In genomic region chr3:71917540-71917939, GRCh38 we compare ENCODE assay signal across 24 cellular contexts.
"Had no signal": no experiment of that assay in that cellular context is flagged by ENCODE, and none has a peak within 500 bp of the region (broad histone marks: within the 10 kb centered on the region; RNA-seq: fewer than 3 reads in every experiment).

No MANE protein-coding gene starts in this region.

- H3K27ac ChIP-seq: esophagus muscularis mucosa, ovary, prostate gland, skin epidermis had no signal

- H3K4me3 ChIP-seq: esophagus muscularis mucosa, ovary, prostate gland, skin epidermis had no signal

- ATAC-seq: activated naive CD4-positive, alpha-beta T cell treated with anti-CD3 and anti-CD28 coated beads, Interleukin-2, amount 50 U/mL, for 72 hours; activated T-cell treated with anti-CD3 and anti-CD28 coated beads, Interleukin-2, amount 50 U/mL, for 72 hours; left ventricle myocardium superior; sciatic nerve; T-helper 17 cell had no signal

- H3K36me3 ChIP-seq: esophagus muscularis mucosa, ovary, prostate gland had no signal

- DNase-seq: activated CD4-positive, alpha-beta T cell treated with anti-CD3 and anti-CD28 coated beads, Interleukin-2, amount 50 U/mL, for 4 hours; activated naive CD4-positive, alpha-beta T cell; activated T-cell treated with anti-CD3 and anti-CD28 coated beads for 4 hours; activated T-cell treated with anti-CD3 and anti-CD28 coated beads, Interleukin-2, amount 50 U/mL, for 72 hours; dermis blood vessel endothelial cell; effector CD4-positive, alpha-beta T cell; foreskin melanocyte; glutamatergic neuron; islet precursor cell; naive B cell; retina; stimulated activated CD4-positive, alpha-beta T cell treated with anti-CD3 and anti-CD28 coated beads, Interleukin-12 subunit alpha, Interleukin-12 subunit beta, amount 100 ng/mL, for 4 hours; stimulated activated CD4-positive, alpha-beta T cell treated with anti-CD3 and anti-CD28 coated beads, Interleukin-4, amount 100 ng/mL, for 1 hour; T-helper 17 cell; T1000 had no signal

- H3K4me3 Mint-ChIP-seq: activated T-cell treated with anti-CD3 and anti-CD28 coated beads, Interleukin-2, amount 50 U/mL, for 72 hours; stimulated activated naive CD8-positive, alpha-beta T cell treated with anti-CD3 and anti-CD28 coated beads, Interleukin-15, Interleukin-2, amounts not matched to agents 100 ng/mL and 50 ng/mL, for 24 hours; T-helper 17 cell; type B pancreatic cell had no signal

- H3K9me3 Mint-ChIP-seq: activated naive CD4-positive, alpha-beta T cell treated with anti-CD3 and anti-CD28 coated beads, Interleukin-2, amount 50 U/mL, for 72 hours; activated T-cell treated with anti-CD3 and anti-CD28 coated beads, Interleukin-2, amount 50 U/mL, for 72 hours; stimulated activated naive CD8-positive, alpha-beta T cell treated with anti-CD3 and anti-CD28 coated beads, Interleukin-15, Interleukin-2, amounts not matched to agents 100 ng/mL and 50 ng/mL, for 24 hours; type B pancreatic cell had no signal

- H3K27me3 ChIP-seq: esophagus muscularis mucosa, ovary had no signal

- H3K4me1 ChIP-seq: prostate gland had no signal

- H3K36me3 Mint-ChIP-seq: activated naive CD4-positive, alpha-beta T cell treated with anti-CD3 and anti-CD28 coated beads, Interleukin-2, amount 50 U/mL, for 72 hours; naive B cell; type B pancreatic cell had no signal

- H3K27ac Mint-ChIP-seq: activated naive CD4-positive, alpha-beta T cell treated with anti-CD3 and anti-CD28 coated beads, Interleukin-2, amount 50 U/mL, for 72 hours; activated T-cell treated with anti-CD3 and anti-CD28 coated beads, Interleukin-2, amount 50 U/mL, for 72 hours; naive B cell; stimulated activated naive CD8-positive, alpha-beta T cell treated with anti-CD3 and anti-CD28 coated beads, Interleukin-15, Interleukin-2, amounts not matched to agents 100 ng/mL and 50 ng/mL, for 24 hours; T-helper 17 cell; type B pancreatic cell had no signal

- H3K9me3 ChIP-seq: esophagus muscularis mucosa, ovary, prostate gland had no signal
